ENCODE assay signal across 7 cellular contexts in genomic region chr11:64879226-64879900, GRCh38. TPM values are rescaled to one million over a fixed set of nuclear protein-coding genes. Genes with fewer than 3 reads are reported as not detected.
DNase-seq lines count a peak whose midpoint lies in the region; TF ChIP-seq lines count a peak whose summit lies in the region.

No MANE protein-coding gene starts in this region.

- H3K27me3 ChIP-seq in H7 (ENCODE audit: control insufficient read depth, insufficient read depth, low read length) (peaks cover 2% of the 10 kb centered on the region), SJCRH30 (0 out of 2 replicates have a peak, but pooled peaks cover 9% of the 10 kb centered on the region), esophagus squamous epithelium (no peaks in the 10 kb centered on the region), trophoblast cell (ENCODE audit: insufficient read depth, low read length) (no peaks in the 10 kb centered on the region)

- H3K9me3 ChIP-seq in SJCRH30 (replicated peaks) (no peaks in the 10 kb centered on the region), esophagus squamous epithelium (no peaks in the 10 kb centered on the region), trophoblast cell (ENCODE audit: insufficient read depth, low read depth, low read length) (no peaks in the 10 kb centered on the region)

- H3K14ac ChIP-seq in trophoblast cell (ENCODE audit: low read length) = peak overlapping the region; percentile 27

- DNase-seq in H7 (peak; percentile 48), SJCRH30 (no peak), esophagus squamous epithelium (lab: John Stamatoyannopoulos, UW) (no peak), trophoblast cell (peak in 1 of 2 donors; percentile 39), HEK293T (ENCODE audit: extremely low spot score) (no peak), HuH-7 (ENCODE audit: low spot score) (no peak), amniotic stem cell (lab: John Stamatoyannopoulos, UW) (no peak)

- H3K9ac ChIP-seq in trophoblast cell (ENCODE audit: low read length) = peak overlapping the region; percentile 79

- H2BK120ac ChIP-seq in trophoblast cell (ENCODE audit: insufficient read depth, low read length, poor library complexity) = no peak overlapping the region

- no peak overlapping the region for H3K23ac ChIP-seq in trophoblast cell (ENCODE audit: low read length)

- peaks cover 22% of the 10 kb centered on the region for H3K79me2 ChIP-seq in trophoblast cell (ENCODE audit: control insufficient read depth, insufficient read depth, low read length, poor library complexity)

- H2AK5ac ChIP-seq in trophoblast cell (ENCODE audit: low read length) = peak overlapping the region; percentile 11

- no peak overlapping the region for H2BK12ac ChIP-seq in trophoblast cell (ENCODE audit: low read length)

- CTCF ChIA-PET in HEK293T (lab: Yijun Ruan, JAX) = interaction anchor here (0.6 to 2.5 kb wide), 3 partner anchors 9 to 231 kb away, joined by 4 to 7 read pairs (median 4); no protein-coding TSS in a partner anchor

- 15 to 17% methylated on average over 16 of the region's 16 CpGs for WGBS in esophagus squamous epithelium, 2 donors
- no CpG with 5 or more reads among the region's 16 CpGs for WGBS in trophoblast cell (ENCODE audit: extremely low coverage, insufficient coverage, insufficient read length)

- H3K4ac ChIP-seq in trophoblast cell (ENCODE audit: low read depth, low read length) = peak overlapping the region; percentile 1

- peak overlapping the region; percentile 78 for H4K8ac ChIP-seq in trophoblast cell (ENCODE audit: low read depth, low read length)

- POLR2A ChIA-PET in HEK293T (lab: Yijun Ruan, JAX) = interaction anchor here (5.0 kb wide), 1 partner anchor 15 kb away, joined by 26 read pairs; no protein-coding TSS in a partner anchor

- H3K4me1 ChIP-seq in SJCRH30 = peaks cover 31% of the 10 kb centered on the region
- peaks cover 37 to 67% (median 53%) of the 10 kb centered on the region in 3 donors for H3K4me1 ChIP-seq in esophagus squamous epithelium
- H3K4me1 ChIP-seq in trophoblast cell (ENCODE audit: control insufficient read depth in 1 of 2, insufficient read depth in 2 of 2, low read length in 2 of 2) = peaks cover 11 to 17% of the 10 kb centered on the region in 2 experiments

- TF ChIP-seq CTCF in esophagus squamous epithelium (IDR thresholded peaks at IDR 0.05) = no peak

- H3K36me3 ChIP-seq in H7 (replicated peaks; ENCODE audit: control insufficient read depth, insufficient read depth, low read length) = no peaks in the 10 kb centered on the region; the same call in 1 of the 2 replicates
- H3K36me3 ChIP-seq in SJCRH30 = no peaks in the 10 kb centered on the region
- H3K36me3 ChIP-seq in esophagus squamous epithelium = peaks cover 0 to 5% (median 0%) of the 10 kb centered on the region in 3 donors
- H3K36me3 ChIP-seq in trophoblast cell (ENCODE audit: control insufficient read depth in 1 of 2, insufficient read depth in 2 of 2, low read length in 2 of 2) = peaks cover 10% of the 10 kb centered on the region in 2 experiments

- H2AFZ ChIP-seq in trophoblast cell (ENCODE audit: insufficient read depth, low read length, poor library complexity) = peak overlapping the region; percentile 76

- peak overlapping the region; percentile 84 for H3K4me2 ChIP-seq in trophoblast cell (ENCODE audit: low read length)

- H3K27ac ChIP-seq in SJCRH30 (peak overlapping the region; percentile 42), esophagus squamous epithelium (peak overlapping the region; percentile 88 to 96 (median 90)), trophoblast cell (ENCODE audit: low read depth, low read length) (peak overlapping the region; percentile 57)

- H4K12ac ChIP-seq in trophoblast cell (ENCODE audit: low read depth, low read length) = peak overlapping the region; percentile 3

- intact Hi-C loops in esophagus squamous epithelium (cut with DNase I) = no loop called here

- H3K4me3 ChIP-seq in H7 (ENCODE audit: insufficient read depth, low read depth, low read length) (peak overlapping the region; percentile 83), SJCRH30 (peak overlapping the region; percentile 89), esophagus squamous epithelium (peak overlapping the region; percentile 79 to 96 (median 82)), trophoblast cell (ENCODE audit: low read depth, low read length) (peak overlapping the region; percentile 92)

- no peak for TF ChIP-seq POLR2A in esophagus squamous epithelium (IDR thresholded peaks at IDR 0.05)

- H3K18ac ChIP-seq in trophoblast cell (ENCODE audit: low read length) = peak overlapping the region; percentile 9

- no peak overlapping the region for H2BK5ac ChIP-seq in trophoblast cell (ENCODE audit: low read depth, low read length, poor library complexity)

- peaks cover 21% of the 10 kb centered on the region for H3K79me1 ChIP-seq in trophoblast cell (ENCODE audit: low read length)

- H4K91ac ChIP-seq in trophoblast cell (ENCODE audit: low read depth, low read length) = peak overlapping the region; percentile 37

TF ChIP-seq in HEK293T, 16 proteins besides CTCF, POLR2A, EP300 and RAD21:
- TF ChIP-seq SUZ12 (IDR thresholded peaks at IDR 0.05) = no peak
- no peak for TF ChIP-seq SP1 (IDR thresholded peaks at IDR 0.05)
- no peak; the same call in 1 of the 2 replicates for TF ChIP-seq L3MBTL2 (conservative IDR thresholded peaks at IDR 0.05)
- TF ChIP-seq FOXK2 (IDR thresholded peaks at IDR 0.05) = no peak
- TF ChIP-seq FOXA1 (IDR thresholded peaks at IDR 0.05) = no peak
- no peak for TF ChIP-seq LEF1 (IDR thresholded peaks at IDR 0.05; ENCODE audit: borderline replicate concordance)
- no peak for TF ChIP-seq NFRKB (IDR thresholded peaks at IDR 0.05)
- TF ChIP-seq BHLHE40 (IDR thresholded peaks at IDR 0.05; ENCODE audit: borderline replicate concordance) = no peak
- no peak for TF ChIP-seq HDGF (IDR thresholded peaks at IDR 0.05; ENCODE audit: borderline replicate concordance)
- no peak for TF ChIP-seq ELF4 (IDR thresholded peaks at IDR 0.05)
- TF ChIP-seq PKNOX1 (IDR thresholded peaks at IDR 0.05) = no peak
- TF ChIP-seq ARNT (IDR thresholded peaks at IDR 0.05) = no peak
- no peak for TF ChIP-seq ZNF384 (IDR thresholded peaks at IDR 0.05)
- no peak for TF ChIP-seq FOXM1 (IDR thresholded peaks at IDR 0.05; ENCODE audit: borderline replicate concordance)
- no peak for TF ChIP-seq CTBP1 (IDR thresholded peaks at IDR 0.05; ENCODE audit: borderline replicate concordance)
- no peak for TF ChIP-seq TARDBP (IDR thresholded peaks at IDR 0.05)

RNA-seq across cellular contexts. Expression of gene EHD1, which starts 0.9 kb away (rescaled TPM):
- 23.7 and 30.2 TPM in 2 replicates for total RNA-seq in H7 (2014; rRNA removed; shearing (Covaris generic))
- total RNA-seq in SJCRH30 (2014; rRNA removed; shearing (Covaris generic)) = 43.4 and 45.0 TPM in 2 replicates
- total RNA-seq in esophagus squamous epithelium = 10 to 100 TPM; 29.5 to 44.0 (median 31.8) TPM
- 138 and 148 TPM in 2 replicates for polyA plus RNA-seq in trophoblast cell (2013)

RNA-seq across cellular contexts. Expression of gene CDC42BPG, which starts 34.9 kb away (rescaled TPM):
- total RNA-seq in H7 (2014; rRNA removed; shearing (Covaris generic)) = 2.3 and 2.6 TPM in 2 replicates
- 0.03 and 0.10 TPM in 2 replicates for total RNA-seq in SJCRH30 (2014; rRNA removed; shearing (Covaris generic))
- 10 to 100 TPM; 16.4 to 48.5 (median 25.0) TPM for total RNA-seq in esophagus squamous epithelium
- 19.4 and 20.9 TPM in 2 replicates for polyA plus RNA-seq in trophoblast cell (2013)

RNA-seq across cellular contexts. Expression of gene ATG2A, which starts 37.6 kb away (rescaled TPM):
- 19.3 and 22.5 TPM in 2 replicates for total RNA-seq in H7 (2014; rRNA removed; shearing (Covaris generic))
- 6.2 and 7.4 TPM in 2 replicates for total RNA-seq in SJCRH30 (2014; rRNA removed; shearing (Covaris generic))
- total RNA-seq in esophagus squamous epithelium = 10 to 100 TPM; 14.1 to 26.1 (median 19.6) TPM
- polyA plus RNA-seq in trophoblast cell (2013) = 16.5 and 17.3 TPM in 2 replicates

RNA-seq across cellular contexts. Expression of gene PPP2R5B, which starts 45.1 kb away (rescaled TPM):
- total RNA-seq in H7 (2014; rRNA removed; shearing (Covaris generic)) = 5.0 and 6.0 TPM in 2 replicates
- total RNA-seq in SJCRH30 (2014; rRNA removed; shearing (Covaris generic)) = 4.7 and 6.4 TPM in 2 replicates
- 10 to 100 TPM in 1 of 4 donors, 1 to 10 TPM in 3; 7.7 to 10.5 (median 8.6) TPM for total RNA-seq in esophagus squamous epithelium
- polyA plus RNA-seq in trophoblast cell (2013) = 10.5 and 11.1 TPM in 2 replicates

RNA-seq across cellular contexts. Expression of gene GPHA2, which starts 56.3 kb away (rescaled TPM):
- total RNA-seq in H7 (2014; rRNA removed; shearing (Covaris generic)) = 2.4 TPM in 1 of 2 replicates, not detected in the other
- total RNA-seq in SJCRH30 (2014; rRNA removed; shearing (Covaris generic)) = not detected in 2 replicates
- total RNA-seq in esophagus squamous epithelium = not detected
- polyA plus RNA-seq in trophoblast cell (2013) = 0.19 TPM in 1 of 2 replicates, not detected in the other
